ENCODE assay signal across 13 cellular contexts in genomic region chr3:171680690-171681416, GRCh38.
"Had no signal": no experiment of that assay in that cellular context is flagged by ENCODE, and none has a peak within 500 bp of the region (broad histone marks: within the 10 kb centered on the region; RNA-seq: fewer than 3 reads in every experiment).

No MANE protein-coding gene starts in this region.

- H3K36me3 ChIP-seq: breast epithelium, sigmoid colon had no signal

- H3K27me3 ChIP-seq: breast epithelium, sigmoid colon had no signal

- H3K4me1 ChIP-seq: breast epithelium, sigmoid colon had no signal

- ATAC-seq: activated CD4-positive, CD25-positive, alpha-beta regulatory T cell treated with anti-CD3 and anti-CD28 coated beads, Interleukin-2, amount 50 U/mL, for 24 hours; activated CD8-positive, alpha-beta memory T cell treated with anti-CD3 and anti-CD28 coated beads, Interleukin-2, amount 10 ng/mL, durations not matched to agents 7 days and 5 days; activated naive CD4-positive, alpha-beta T cell treated with anti-CD3 and anti-CD28 coated beads, Interleukin-2, amount 50 U/mL, for 72 hours; activated T-cell treated with anti-CD3 and anti-CD28 coated beads, Interleukin-2, amount 50 U/mL, for 4 hours; natural killer cell treated with Interleukin-12 subunit alpha and Interleukin-12 subunit beta and Interleukin-15 and Interleukin-18, amount 100 ng/mL, for 72 hours had no signal

- H3K4me3 ChIP-seq: breast epithelium, sigmoid colon had no signal

- H3K9me3 ChIP-seq: breast epithelium, sigmoid colon had no signal

- H3K27ac ChIP-seq: breast epithelium, sigmoid colon had no signal

- DNase-seq: activated CD4-positive, alpha-beta T cell treated with anti-CD3 and anti-CD28 coated beads, Interleukin-2, amount 50 U/mL, for 48 hours; activated CD8-positive, alpha-beta memory T cell treated with anti-CD3 and anti-CD28 coated beads, Interleukin-2, amount 10 ng/mL, durations not matched to agents 7 days and 5 days; activated effector memory CD4-positive, alpha-beta T cell treated with anti-CD3 and anti-CD28 coated beads, Interleukin-2, amount 50 U/mL, for 16 hours; activated T-cell treated with anti-CD3 and anti-CD28 coated beads, Interleukin-2, amount 50 U/mL, for 4 hours; endodermal cell; erythroblast; occipital lobe; sigmoid colon; stimulated activated CD4-positive, alpha-beta T cell treated with anti-CD3 and anti-CD28 coated beads, Interleukin-4, amount 100 ng/mL, for 24 hours had no signal
